ENCODE assay signal across 4 cellular contexts in the genomic region with DNA sequence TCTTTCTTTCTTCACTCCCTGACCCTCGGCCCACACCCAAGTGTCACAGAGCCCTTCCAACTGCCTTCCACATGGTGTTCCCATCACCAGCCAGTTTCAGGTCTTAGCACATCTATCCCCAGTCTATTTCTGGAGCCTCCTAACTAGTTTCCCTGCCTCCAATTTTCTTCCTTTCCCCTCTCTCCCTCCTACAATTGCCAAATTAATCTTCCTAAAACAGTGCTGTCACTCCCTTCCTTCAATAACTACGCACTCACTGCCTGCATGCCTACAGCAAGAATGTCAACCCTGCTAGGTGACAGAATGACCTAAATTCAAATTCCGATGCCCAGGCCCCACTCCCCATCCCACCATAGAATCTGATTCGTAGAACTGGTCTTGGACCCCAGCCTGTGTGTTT.
"Had no signal": no experiment of that assay in that cellular context is flagged by ENCODE, and none has a peak within 500 bp of the region (broad histone marks: within the 10 kb centered on the region; RNA-seq: fewer than 3 reads in every experiment).

No MANE protein-coding gene starts in this region.

- H3K4me3 Mint-ChIP-seq: H9 had no signal

- DNase-seq: GM23248, H9, HCEC 1CT, IMR-90 had no signal

- H3K27ac ChIP-seq: GM23248 had no signal

- H3K4me1 Mint-ChIP-seq: H9 had no signal

- H3K4me3 ChIP-seq: GM23248 had no signal
